In genomic region chr19:12787458-12787857, GRCh38 we compare ENCODE assay signal across 12 cellular contexts. TPM values are rescaled to one million over a fixed set of nuclear protein-coding genes. Genes with fewer than 3 reads are reported as not detected.
DNase-seq lines count a peak whose midpoint lies in the region; ATAC-seq and TF ChIP-seq lines count a peak whose summit lies in the region.
"Had no signal": no experiment of that assay in that cellular context is flagged by ENCODE, and none has a peak within 500 bp of the region (broad histone marks: within the 10 kb centered on the region; RNA-seq: fewer than 3 reads in every experiment).

No MANE protein-coding gene starts in this region.

- H4K12ac ChIP-seq in trophoblast cell (ENCODE audit: low read depth, low read length), result no peak overlapping the region

- ATAC-seq in HCT116, result no peak
- ATAC-seq in GM21737 (IDR thresholded peaks at IDR 0.05; ENCODE audit: unreplicated experiment), result no peak

- H3K9ac ChIP-seq in HCT116 (ENCODE audit: low read length) (no peak overlapping the region), colonic mucosa (ENCODE audit: low read depth in 2 of 2, low read length in 2 of 2) (peak overlapping the region in 1 of 2 donors; percentile 100), trophoblast cell (ENCODE audit: low read length) (no peak overlapping the region)

- no CpG with 5 or more reads among the region's 10 CpGs for WGBS in trophoblast cell (ENCODE audit: extremely low coverage, insufficient coverage, insufficient read length)

- peaks cover 72 to 94% of the 10 kb centered on the region in 2 experiments for H3K4me1 ChIP-seq in HCT116 (ENCODE audit: control insufficient read depth in 1 of 2, insufficient read depth in 2 of 2, low read length in 2 of 2)
- H3K4me1 ChIP-seq in colonic mucosa, result peaks cover 35% of the 10 kb centered on the region
- H3K4me1 ChIP-seq in trophoblast cell (ENCODE audit: control insufficient read depth in 1 of 2, insufficient read depth in 2 of 2, low read length in 2 of 2), result peaks cover 53 to 58% of the 10 kb centered on the region in 2 experiments

- TF ChIP-seq CTCF in 22Rv1 (IDR thresholded peaks at IDR 0.05) (no peak), HCT116 (IDR thresholded peaks at IDR 0.05 in 2 of 3, conservative IDR thresholded peaks at IDR 0.05 in 1 of 3; ENCODE audit: borderline replicate concordance in 1 of 3, insufficient read depth in 1 of 3, low read depth in 2 of 3, low read length in 2 of 3) (no peak), colonic mucosa (IDR thresholded peaks at IDR 0.05) (no peak)

- intact Hi-C loops in HCT116 (cut with micrococcal nuclease), result no loop called here
- intact Hi-C loops in colonic mucosa (cut with DNase I), result no loop called here

- H3K27ac ChIP-seq in 22Rv1 (peak overlapping the region; percentile 98), HCT116 (ENCODE audit: low read depth, low read length) (peak overlapping the region; percentile 89), colonic mucosa (peak overlapping the region; percentile 100), trophoblast cell (ENCODE audit: low read depth, low read length) (no peak overlapping the region)

- H3K23ac ChIP-seq in trophoblast cell (ENCODE audit: low read length), result no peak overlapping the region

- TF ChIP-seq RAD21 in HCT116 (IDR thresholded peaks at IDR 0.05; ENCODE audit: low read depth), result no peak

- peak overlapping the region; percentile 35 for H2BK120ac ChIP-seq in trophoblast cell (ENCODE audit: insufficient read depth, low read length, poor library complexity)

- no peak for TF ChIP-seq POLR2A in HCT116 (IDR thresholded peaks at IDR 0.05; ENCODE audit: borderline replicate concordance, extremely low read depth, insufficient read depth, insufficient read length)

- H3K9me3 ChIP-seq in HCT116 (ENCODE audit: control insufficient read depth in 1 of 2, insufficient read depth in 1 of 2, low read depth in 1 of 2, low read length in 2 of 2) (no peaks in the 10 kb centered on the region), colonic mucosa (no peaks in the 10 kb centered on the region), trophoblast cell (ENCODE audit: insufficient read depth, low read depth, low read length) (no peaks in the 10 kb centered on the region)

- RAD21 ChIA-PET in HCT116 (lab: Charles Lee; ENCODE audit: low non-redundant PET in 1 of 2, low total read pairs in 2 of 2, uncharacterized antibody in 2 of 2, unreplicated experiment in 2 of 2), result no interaction called here

- H3K4me3 ChIP-seq in HCT116 (replicated peaks in 1 of 2; ENCODE audit: low read depth in 1 of 2, low read length in 2 of 2), result no peak overlapping the region
- H3K4me3 ChIP-seq in colonic mucosa, result no peak overlapping the region
- H3K4me3 ChIP-seq in trophoblast cell (ENCODE audit: low read depth, low read length), result no peak overlapping the region

- H3K79me1 ChIP-seq in trophoblast cell (ENCODE audit: low read length), result peaks cover 80% of the 10 kb centered on the region

- H3K36me3 ChIP-seq in HCT116 (ENCODE audit: control insufficient read depth in 1 of 2, insufficient read depth in 2 of 2, low read length in 2 of 2) (no peaks in the 10 kb centered on the region), colonic mucosa (no peaks in the 10 kb centered on the region), trophoblast cell (ENCODE audit: control insufficient read depth in 1 of 2, insufficient read depth in 2 of 2, low read length in 2 of 2) (peaks cover 0 to 2% of the 10 kb centered on the region in 2 experiments)

- peak overlapping the region; percentile 59 for H4K91ac ChIP-seq in trophoblast cell (ENCODE audit: low read depth, low read length)

- H3K4ac ChIP-seq in trophoblast cell (ENCODE audit: low read depth, low read length), result no peak overlapping the region

- no TSS peak for BruUV-seq in HCT116 (replicated peaks; lab: Mats Ljungman, UMichigan)

- no peak overlapping the region for H2BK12ac ChIP-seq in trophoblast cell (ENCODE audit: low read length)

- H3K4me2 ChIP-seq in HCT116 (ENCODE audit: low read length) (no peak overlapping the region), trophoblast cell (ENCODE audit: low read length) (no peak overlapping the region)

- POLR2A ChIA-PET in HCT116 (lab: Charles Lee), result interaction anchor here (0.6 to 1.2 kb wide), 3 partner anchors 8 to 1543 kb away, joined by 3 read pairs; no protein-coding TSS in a partner anchor

- no peak overlapping the region for H3K18ac ChIP-seq in trophoblast cell (ENCODE audit: low read length)

- no peak overlapping the region for H2BK5ac ChIP-seq in trophoblast cell (ENCODE audit: low read depth, low read length, poor library complexity)

- H3K79me2 ChIP-seq in HCT116 (ENCODE audit: insufficient read depth, low read length) (peaks cover 11% of the 10 kb centered on the region), trophoblast cell (ENCODE audit: control insufficient read depth, insufficient read depth, low read length, poor library complexity) (peaks cover 26% of the 10 kb centered on the region)

- H3K14ac ChIP-seq in trophoblast cell (ENCODE audit: low read length), result no peak overlapping the region

- CTCF ChIA-PET in HCT116 (lab: Charles Lee), result interaction anchor here (1.4 to 7.4 kb wide), 3 partner anchors 9 to 22 kb away, joined by 3 to 88 read pairs (median 9); partner anchors contain the start of gene HOOK2

- H2AFZ ChIP-seq in HCT116 (ENCODE audit: low read depth, low read length, poor library complexity, severe bottlenecking), result no peak overlapping the region
- H2AFZ ChIP-seq in trophoblast cell (ENCODE audit: insufficient read depth, low read length, poor library complexity), result no peak overlapping the region

- H4K8ac ChIP-seq in trophoblast cell (ENCODE audit: low read depth, low read length), result no peak overlapping the region

- no peaks in the 10 kb centered on the region for H3K27me3 ChIP-seq in HCT116 (ENCODE audit: insufficient read depth, low read length)
- no peaks in the 10 kb centered on the region for H3K27me3 ChIP-seq in colonic mucosa
- no peaks in the 10 kb centered on the region for H3K27me3 ChIP-seq in trophoblast cell (ENCODE audit: insufficient read depth, low read length)

- H4K20me1 ChIP-seq in HCT116 (ENCODE audit: insufficient read depth), result no peaks in the 10 kb centered on the region

- no peaks in the 10 kb centered on the region for H3K9me2 ChIP-seq in HCT116 (ENCODE audit: insufficient read depth)

- DNase-seq in HCT116 (ENCODE audit: low read depth, low spot score) (no peak), colonic mucosa (no peak), trophoblast cell (no peak), COLO668 (lab: John Stamatoyannopoulos, UW; ENCODE audit: unreplicated experiment) (no peak), NCI-H524 treated with DMSO at 0.1 percent for 48 hours (lab: John Stamatoyannopoulos, UW) (no peak)
- DNase-seq in activated CD4-positive, alpha-beta T cell treated with anti-CD3 and anti-CD28 coated beads for 48 hours, result no peak
- DNase-seq: activated naive CD8-positive, alpha-beta T cell treated with anti-CD3 and anti-CD28 coated beads, Interleukin-2, amount 10 ng/mL, durations not matched to agents 7 days and 5 days; hippocampal formation; NCI-H226; SHP77 treated with DMSO at 0.1 percent for 48 hours had no signal

- no peak overlapping the region for H2AK5ac ChIP-seq in trophoblast cell (ENCODE audit: low read length)

TF ChIP-seq in HCT116, 20 proteins besides CTCF, POLR2A, EP300 and RAD21 (continues in another document):
- TF ChIP-seq EZH2 (IDR thresholded peaks at IDR 0.05) (no peak), SIN3A (IDR thresholded peaks at IDR 0.05; ENCODE audit: low read depth) (no peak), EZH2phosphoT487 (IDR thresholded peaks at IDR 0.05; ENCODE audit: borderline replicate concordance) (no peak), ZNF274 (IDR thresholded peaks at IDR 0.05; ENCODE audit: low read depth, low read length) (no peak), JUND (IDR thresholded peaks at IDR 0.05) (no peak), SP1 (IDR thresholded peaks at IDR 0.05; ENCODE audit: low read depth) (no peak), ATF3 (IDR thresholded peaks at IDR 0.05) (no peak), SRF (IDR thresholded peaks at IDR 0.05; ENCODE audit: low read depth) (no peak), CEBPB (IDR thresholded peaks at IDR 0.05; ENCODE audit: low read depth) (no peak), ZFX (IDR thresholded peaks at IDR 0.05) (no peak), EGR1 (IDR thresholded peaks at IDR 0.05; ENCODE audit: low read depth) (no peak)

RNA-seq across cellular contexts. Expression of gene JUNB, which starts 3.8 kb away (rescaled TPM):
- 194 TPM for total RNA-seq in HCT116 (2021; ENCODE audit: unreplicated experiment)
- 215 and 264 TPM in 2 replicates for polyA plus RNA-seq in HCT116 (2012)
- 100 to 1,000 TPM; 113 to 173 TPM for total RNA-seq in colonic mucosa
- polyA plus RNA-seq in trophoblast cell (2013), result 81.3 and 87.5 TPM in 2 replicates

RNA-seq across cellular contexts. Expression of gene HOOK2, which starts 12.1 kb away (rescaled TPM):
- total RNA-seq in HCT116 (2021; ENCODE audit: unreplicated experiment), result 96.3 TPM
- 89.0 and 96.2 TPM in 2 replicates for polyA plus RNA-seq in HCT116 (2012)
- total RNA-seq in colonic mucosa, result 10 to 100 TPM; 54.8 to 72.0 TPM
- 28.7 and 30.7 TPM in 2 replicates for polyA plus RNA-seq in trophoblast cell (2013)

RNA-seq across cellular contexts. Expression of gene PRDX2, which starts 14.1 kb away (rescaled TPM):
- total RNA-seq in HCT116 (2021; ENCODE audit: unreplicated experiment), result 387 TPM
- 529 and 594 TPM in 2 replicates for polyA plus RNA-seq in HCT116 (2012)
- 100 to 1,000 TPM; 347 to 417 TPM for total RNA-seq in colonic mucosa
- 187 and 189 TPM in 2 replicates for polyA plus RNA-seq in trophoblast cell (2013)

RNA-seq across cellular contexts. Expression of gene THSD8, which starts 14.4 kb away (rescaled TPM):
- 33.3 TPM for total RNA-seq in HCT116 (2021; ENCODE audit: unreplicated experiment)
- 22.1 and 29.4 TPM in 2 replicates for polyA plus RNA-seq in HCT116 (2012)
- 10 to 100 TPM in 1 of 2 donors, 1 to 10 TPM in 1; 6.5 to 18.5 TPM for total RNA-seq in colonic mucosa
- 19.0 and 19.9 TPM in 2 replicates for polyA plus RNA-seq in trophoblast cell (2013)

RNA-seq across cellular contexts. Expression of gene RNASEH2A, which starts 18.9 kb away (rescaled TPM):
- 54.5 TPM for total RNA-seq in HCT116 (2021; ENCODE audit: unreplicated experiment)
- 71.2 and 79.4 TPM in 2 replicates for polyA plus RNA-seq in HCT116 (2012)
- total RNA-seq in colonic mucosa, result 10 to 100 TPM in 1 of 2 donors, 1 to 10 TPM in 1; 8.8 to 44.8 TPM
- polyA plus RNA-seq in trophoblast cell (2013), result 16.0 and 17.3 TPM in 2 replicates
